ENCODE assay signal across 27 cellular contexts in the genomic region with DNA sequence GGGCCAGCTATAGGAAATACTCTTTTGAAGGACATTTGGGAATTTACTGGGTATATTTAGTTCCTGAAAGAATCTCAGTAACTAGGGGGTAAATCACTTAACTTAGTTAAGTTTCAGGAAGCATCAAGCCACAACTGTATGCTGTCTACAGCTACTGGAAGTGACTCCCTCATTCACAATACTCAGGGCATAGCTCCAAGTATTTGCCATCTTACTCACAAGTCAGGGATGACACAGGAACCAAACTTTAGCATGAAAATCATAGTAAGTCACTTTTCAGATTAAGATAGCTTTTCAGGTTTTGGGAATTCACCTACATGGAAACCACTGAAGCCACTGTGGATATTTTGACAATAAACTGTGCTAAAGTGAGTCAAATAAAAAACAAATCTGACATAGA.
DNase-seq lines count a peak whose midpoint lies in the region; TF ChIP-seq lines count a peak whose summit lies in the region.
"Had no signal": no experiment of that assay in that cellular context is flagged by ENCODE, and none has a peak within 500 bp of the region (broad histone marks: within the 10 kb centered on the region; RNA-seq: fewer than 3 reads in every experiment).

No MANE protein-coding gene starts in this region.

- H3K27ac ChIP-seq in breast epithelium (no peak overlapping the region), coronary artery (no peak overlapping the region)
- H3K27ac ChIP-seq: 22Rv1, lower lobe of right lung, tibial nerve had no signal

- H3K27ac Mint-ChIP-seq in MCF 10A (ENCODE audit: low read depth, unreplicated experiment), result no peak overlapping the region
- H3K27ac Mint-ChIP-seq: activated B cell treated with CpG ODN at 0.5 μM for 24 hours; activated naive CD4-positive, alpha-beta T cell treated with anti-CD3 and anti-CD28 coated beads, Interleukin-2, amount 50 U/mL, for 72 hours; activated T-helper 17 cell treated with anti-CD3 and anti-CD28 coated beads, Interleukin-2, amount 50 U/mL, for 72 hours; stimulated activated naive CD8-positive, alpha-beta T cell treated with anti-CD3 and anti-CD28 coated beads, Interleukin-15, Interleukin-2, amounts not matched to agents 100 ng/mL and 50 ng/mL, for 24 hours had no signal

- no peak for TF ChIP-seq POLR2A in breast epithelium (IDR thresholded peaks at IDR 0.05)

- no peaks in the 10 kb centered on the region for H3K27me3 Mint-ChIP-seq in MCF 10A (ENCODE audit: insufficient read depth, unreplicated experiment)
- H3K27me3 Mint-ChIP-seq: activated B cell treated with CpG ODN at 0.5 μM for 24 hours; activated T-helper 17 cell treated with anti-CD3 and anti-CD28 coated beads, Interleukin-2, amount 50 U/mL, for 72 hours; stimulated activated naive CD8-positive, alpha-beta T cell treated with anti-CD3 and anti-CD28 coated beads, Interleukin-15, Interleukin-2, amounts not matched to agents 100 ng/mL and 50 ng/mL, for 24 hours had no signal

- H3K4me3 Mint-ChIP-seq in MCF 10A (ENCODE audit: unreplicated experiment), result no peak overlapping the region
- H3K4me3 Mint-ChIP-seq: activated B cell treated with CpG ODN at 0.5 μM for 24 hours; activated T-helper 17 cell treated with anti-CD3 and anti-CD28 coated beads, Interleukin-2, amount 50 U/mL, for 72 hours; stimulated activated naive CD8-positive, alpha-beta T cell treated with anti-CD3 and anti-CD28 coated beads, Interleukin-15, Interleukin-2, amounts not matched to agents 100 ng/mL and 50 ng/mL, for 24 hours had no signal

- H3K4me1 Mint-ChIP-seq in MCF 10A (ENCODE audit: insufficient read depth, unreplicated experiment), result no peaks in the 10 kb centered on the region
- H3K4me1 Mint-ChIP-seq: activated B cell treated with CpG ODN at 0.5 μM for 24 hours; activated T-helper 17 cell treated with anti-CD3 and anti-CD28 coated beads, Interleukin-2, amount 50 U/mL, for 72 hours had no signal

- H3K27me3 ChIP-seq in breast epithelium, result no peaks in the 10 kb centered on the region
- H3K27me3 ChIP-seq: BE2C, tibial nerve had no signal

- POLR2A ChIA-PET in MCF 10A (lab: Yijun Ruan, JAX), result interaction anchor here (1.4 kb wide), 1 partner anchor 37 kb away, joined by 5 read pairs; no protein-coding TSS in a partner anchor

- H3K4me3 ChIP-seq in breast epithelium (no peak overlapping the region), fibroblast of pulmonary artery (replicated peaks; ENCODE audit: low read depth, low read length) (no peak overlapping the region), coronary artery (no peak overlapping the region)
- H3K4me3 ChIP-seq: lower lobe of right lung, tibial nerve had no signal

- intact Hi-C loops in MCF 10A (cut with micrococcal nuclease), result no loop called here
- intact Hi-C loops in breast epithelium (cut with DNase I; ENCODE audit: low total_unique reads), result no loop called here

- H3K36me3 Mint-ChIP-seq in MCF 10A (ENCODE audit: insufficient read depth, unreplicated experiment), result no peaks in the 10 kb centered on the region
- H3K36me3 Mint-ChIP-seq: activated naive CD4-positive, alpha-beta T cell treated with anti-CD3 and anti-CD28 coated beads, Interleukin-2, amount 50 U/mL, for 72 hours had no signal

- no peaks in the 10 kb centered on the region for H3K36me3 ChIP-seq in breast epithelium
- H3K36me3 ChIP-seq: BE2C, lower lobe of right lung, tibial nerve had no signal

- DNase-seq in MCF 10A (ENCODE audit: unreplicated experiment) (peak; percentile 49), breast epithelium (ENCODE audit: low spot score in 2 of 2) (no peak), astrocyte of the hippocampus (ENCODE audit: low read depth, low spot score) (peak; percentile 45), fibroblast of pulmonary artery (ENCODE audit: low read depth) (peak; percentile 6), NCI-H2227 treated with DMSO at 0.1 percent for 48 hours (lab: John Stamatoyannopoulos, UW) (no peak), NCI-H1930 (lab: John Stamatoyannopoulos, UW) (no peak), coronary artery (ENCODE audit: low spot score) (no peak), cerebellar nuclear complex (lab: John Stamatoyannopoulos, UW) (no peak)
- DNase-seq: activated B cell treated with CpG ODN at 0.5 μM for 24 hours; activated CD4-positive, alpha-beta T cell treated with anti-CD3 and anti-CD28 coated beads, Interleukin-2, amount 50 U/mL, for 48 hours; activated CD8-positive, alpha-beta memory T cell treated with anti-CD3 and anti-CD28 coated beads, Interleukin-2, amount 50 U/mL, for 48 hours; aorta; BE2C; DMS153; effector memory CD4-positive, alpha-beta T cell; GDM1; lower lobe of right lung; NCI-H2081 treated with DMSO at 0.1 percent for 48 hours; NCI-H446 treated with DMSO at 0.1 percent for 48 hours; OCI-M1; SHP77; T-helper 9 cell had no signal

- H3K9me3 ChIP-seq in breast epithelium, result peaks cover 0 to 8% of the 10 kb centered on the region in 2 donors
- H3K9me3 ChIP-seq: BE2C, lower lobe of right lung had no signal

- no peak for TF ChIP-seq CTCF in MCF 10A (IDR thresholded peaks at IDR 0.05; ENCODE audit: unreplicated experiment)
- TF ChIP-seq CTCF in breast epithelium (IDR thresholded peaks at IDR 0.05), result no peak
- TF ChIP-seq CTCF in fibroblast of pulmonary artery (IDR thresholded peaks at IDR 0.05; ENCODE audit: low read length, missing control alignments), result no peak
- TF ChIP-seq CTCF in coronary artery (IDR thresholded peaks at IDR 0.05), result no peak

- no TSS peak for BruUV-seq in MCF 10A (replicated peaks; lab: Mats Ljungman, UMichigan)

- no peaks in the 10 kb centered on the region for H3K4me1 ChIP-seq in breast epithelium
- H3K4me1 ChIP-seq: BE2C, lower lobe of right lung, tibial nerve had no signal

- no peaks in the 10 kb centered on the region for H3K9me3 Mint-ChIP-seq in MCF 10A (ENCODE audit: unreplicated experiment)
- H3K9me3 Mint-ChIP-seq: activated B cell treated with CpG ODN at 0.5 μM for 24 hours had no signal

- CTCF ChIA-PET in MCF 10A (lab: Yijun Ruan, JAX), result interaction anchor here (0.6 to 1.1 kb wide), 4 partner anchors 10 to 659 kb away, joined by 3 to 4 read pairs (median 3); no protein-coding TSS in a partner anchor

Comparison
In these comparisons a context has a peak if more than half of its experiments do, and no peak if none do; other contexts are left out.
1. DNase-seq: peak in MCF 10A (single experiment), astrocyte of the hippocampus (single experiment) and fibroblast of pulmonary artery (single experiment); none in breast epithelium (0 of 2), NCI-H2227 treated with DMSO at 0.1 percent for 48 hours (single experiment), NCI-H1930 (0 of 2), coronary artery (single experiment) and cerebellar nuclear complex (0 of 2).